25 cellular contexts compared by ENCODE assay signal in genomic region chr4:11730545-11730944, GRCh38.
"Had no signal": no experiment of that assay in that cellular context is flagged by ENCODE, and none has a peak within 500 bp of the region (broad histone marks: within the 10 kb centered on the region; RNA-seq: fewer than 3 reads in every experiment).

No MANE protein-coding gene starts in this region.

- ATAC-seq: esophagus mucosa; heart right ventricle; naive thymus-derived CD4-positive, alpha-beta T cell; sciatic nerve; stimulated activated effector memory CD8-positive, alpha-beta T cell treated with anti-CD3 and anti-CD28 coated beads, Interleukin-12 subunit alpha, Interleukin-12 subunit beta, amount 100 ng/mL, for 72 hours had no signal

- H3K27ac ChIP-seq: epithelial cell of prostate, heart right ventricle, neural progenitor cell, parathyroid adenoma, thyroid gland, upper lobe of left lung had no signal

- H3K79me2 ChIP-seq: parathyroid adenoma had no signal

- H3K9me3 ChIP-seq: heart right ventricle, stomach, thyroid gland, upper lobe of left lung had no signal

- H3K4me2 ChIP-seq: neural progenitor cell, smooth muscle cell had no signal

- H3K4me1 ChIP-seq: heart right ventricle, neural progenitor cell, parathyroid adenoma, stomach, thyroid gland, upper lobe of left lung had no signal

- H3K36me3 ChIP-seq: heart right ventricle, neural progenitor cell, stomach, thyroid gland, upper lobe of left lung had no signal

- H2AFZ ChIP-seq: neural progenitor cell, parathyroid adenoma had no signal

- H3K9ac ChIP-seq: neural progenitor cell, parathyroid adenoma had no signal

- H3K4me3 ChIP-seq: heart right ventricle, neural progenitor cell, smooth muscle cell, stomach, thyroid gland, upper lobe of left lung had no signal

- DNase-seq: effector CD8-positive, alpha-beta T cell; endodermal cell; foreskin melanocyte; glutamatergic neuron; heart right ventricle; hypothalamus; immature natural killer cell; islet precursor cell; kidney glomerular epithelial cell; mesenchymal stem cell; naive thymus-derived CD4-positive, alpha-beta T cell; stimulated activated CD4-positive, alpha-beta T cell treated with anti-CD3 and anti-CD28 coated beads, Interleukin-12 subunit alpha, Interleukin-12 subunit beta, amount 100 ng/mL, for 4 hours; stimulated activated CD4-positive, alpha-beta T cell treated with anti-CD3 and anti-CD28 coated beads, Interleukin-2, amount 100 ng/mL, for 24 hours; stimulated activated CD4-positive, alpha-beta T cell treated with anti-CD3 and anti-CD28 coated beads, Interleukin-4, amount 100 ng/mL, for 24 hours; stimulated activated naive CD4-positive, alpha-beta T cell treated with Interleukin-2 at 50 U/mL for 16 hours; stomach; thyroid gland; upper lobe of left lung had no signal

- H3K27me3 ChIP-seq: heart right ventricle, neural progenitor cell, stomach, thyroid gland, upper lobe of left lung had no signal
